In the genomic region with DNA sequence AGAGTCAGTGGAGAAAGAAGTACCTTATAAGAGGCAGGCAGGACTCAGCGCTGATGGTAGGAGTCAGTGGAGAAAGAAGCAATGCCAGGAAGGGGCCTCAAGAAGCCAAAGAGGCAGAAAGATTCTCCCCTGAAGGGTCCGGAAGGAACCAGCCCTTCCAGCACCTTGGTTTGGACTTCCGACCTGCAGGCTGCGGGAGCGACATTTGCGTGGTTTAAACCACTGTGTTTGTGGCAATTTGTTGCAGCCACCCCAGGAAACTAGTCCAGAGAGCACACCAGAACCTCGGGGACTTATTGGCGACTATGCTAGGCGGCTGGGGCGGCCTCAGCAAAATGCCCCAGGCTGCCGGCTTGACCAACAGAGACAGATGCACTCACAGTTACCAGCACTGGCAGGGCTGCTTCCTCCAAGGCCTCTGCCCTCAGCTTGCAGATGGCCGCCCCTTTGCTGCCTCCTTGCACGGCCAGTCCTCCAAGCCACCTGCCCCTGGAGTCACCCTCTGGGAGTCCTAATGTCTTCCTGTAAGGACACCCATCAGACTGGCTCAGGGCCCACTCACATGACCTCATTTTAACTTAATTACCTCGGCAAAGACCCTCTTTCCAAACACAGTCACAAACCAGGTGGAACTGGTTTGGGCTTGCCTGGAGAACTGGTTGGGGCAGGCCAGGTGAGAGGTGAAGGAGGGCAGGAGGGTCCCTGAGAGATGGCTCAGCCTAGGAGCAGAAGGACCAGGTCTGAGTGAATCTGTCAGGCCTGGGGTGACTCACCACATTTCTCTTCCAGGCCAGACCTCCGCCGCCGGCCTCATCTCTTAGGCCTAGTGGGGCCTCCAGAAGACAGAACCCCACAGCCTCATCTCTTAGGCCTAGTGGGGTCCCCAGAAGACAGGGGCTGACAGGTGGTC, we compare ENCODE assay signal across 13 cellular contexts. TPM values are rescaled to one million over a fixed set of nuclear protein-coding genes. Genes with fewer than 3 reads are reported as not detected.
DNase-seq lines count a peak whose midpoint lies in the region; ATAC-seq, FAIRE-seq and TF ChIP-seq lines count a peak whose summit lies in the region.
"Had no signal": no experiment of that assay in that cellular context is flagged by ENCODE, and none has a peak within 500 bp of the region (broad histone marks: within the 10 kb centered on the region; RNA-seq: fewer than 3 reads in every experiment).

No MANE protein-coding gene starts in this region.

- no peak overlapping the region for H2AFZ ChIP-seq in astrocyte (ENCODE audit: low read depth, low read length)

- H3K4me1 Mint-ChIP-seq in CD4-positive, alpha-beta T cell (ENCODE audit: low read depth), result peaks cover 8% of the 10 kb centered on the region
- H3K4me1 Mint-ChIP-seq in astrocyte (ENCODE audit: low read depth, unreplicated experiment), result peaks cover 43% of the 10 kb centered on the region

- CTCF ChIA-PET in CD4-positive, alpha-beta T cell (lab: Charles Lee), result interaction anchor here (2.3 kb wide), 1 partner anchor 72 kb away, joined by 9 read pairs; no protein-coding TSS in a partner anchor

- peak overlapping the region; percentile 47 for H3K4me3 Mint-ChIP-seq in CD4-positive, alpha-beta T cell
- no peak overlapping the region for H3K4me3 Mint-ChIP-seq in astrocyte (ENCODE audit: unreplicated experiment)
- H3K4me3 Mint-ChIP-seq: activated CD4-positive, alpha-beta memory T cell treated with anti-CD3 and anti-CD28 coated beads for 36 hours; central memory CD8-positive, alpha-beta T cell had no signal

- no peak for FAIRE-seq in astrocyte (lab: Jason Lieb, UNC)

- no peaks in the 10 kb centered on the region for H3K9me3 Mint-ChIP-seq in CD4-positive, alpha-beta T cell
- no peaks in the 10 kb centered on the region for H3K9me3 Mint-ChIP-seq in astrocyte (ENCODE audit: unreplicated experiment)
- H3K9me3 Mint-ChIP-seq: activated CD4-positive, alpha-beta memory T cell treated with anti-CD3 and anti-CD28 coated beads for 36 hours; central memory CD8-positive, alpha-beta T cell had no signal

- peak overlapping the region; percentile 91 for H3K27ac Mint-ChIP-seq in CD4-positive, alpha-beta T cell
- H3K27ac Mint-ChIP-seq in astrocyte (ENCODE audit: unreplicated experiment), result peak overlapping the region; percentile 53

- ATAC-seq in CD4-positive, alpha-beta T cell (ENCODE audit: poor library complexity), result no peak
- no peak for ATAC-seq in GM18873 (IDR thresholded peaks at IDR 0.05; ENCODE audit: low FRiP score, unreplicated experiment)
- ATAC-seq in GM19351 (IDR thresholded peaks at IDR 0.05; ENCODE audit: unreplicated experiment), result no peak

- peak in 1 of 10 experiments; percentile 27 for DNase-seq in CD4-positive, alpha-beta T cell
- DNase-seq in HT1080 (ENCODE audit: low read depth) (peak; percentile 77), astrocyte (ENCODE audit: low read depth) (peak; percentile 63), myocyte (ENCODE audit: low read depth) (peak; percentile 55), T-helper 1 cell (no peak), NCI-H1436 treated with DMSO at 0.1 percent for 48 hours (lab: John Stamatoyannopoulos, UW) (no peak)
- DNase-seq: DND-41, hippocampal formation had no signal

- H3K27me3 ChIP-seq in CD4-positive, alpha-beta T cell (ENCODE audit: control insufficient read depth, insufficient read depth, low read length), result no peaks in the 10 kb centered on the region
- H3K27me3 ChIP-seq in astrocyte (ENCODE audit: insufficient read depth, low read length), result no peaks in the 10 kb centered on the region

- intact Hi-C loops in CD4-positive, alpha-beta T cell (cut with DNase I, micrococcal nuclease), result loop anchor here in 1 of 2 experiments (5.0 kb wide), 1 partner anchor 104 kb away; no protein-coding TSS in a partner anchor

- no peaks in the 10 kb centered on the region for H3K79me2 ChIP-seq in astrocyte (ENCODE audit: insufficient read depth, low read length)

- no peaks in the 10 kb centered on the region for H3K27me3 Mint-ChIP-seq in CD4-positive, alpha-beta T cell
- no peaks in the 10 kb centered on the region for H3K27me3 Mint-ChIP-seq in astrocyte (ENCODE audit: low read depth, unreplicated experiment)
- H3K27me3 Mint-ChIP-seq: activated CD4-positive, alpha-beta memory T cell treated with anti-CD3 and anti-CD28 coated beads for 36 hours had no signal

- H3K27ac ChIP-seq in CD4-positive, alpha-beta T cell (ENCODE audit: low read depth, low read length), result no peak overlapping the region
- H3K27ac ChIP-seq in astrocyte (ENCODE audit: low read depth, low read length), result peak overlapping the region; percentile 43

- no peaks in the 10 kb centered on the region for H3K36me3 ChIP-seq in astrocyte (ENCODE audit: insufficient read depth, low read length)

- no peak for TF ChIP-seq CTCF in CD4-positive, alpha-beta T cell (IDR thresholded peaks at IDR 0.05)
- TF ChIP-seq CTCF in astrocyte (IDR thresholded peaks at IDR 0.05; ENCODE audit: insufficient read depth, low read depth, low read length), result no peak

- no peaks in the 10 kb centered on the region for H4K20me1 ChIP-seq in astrocyte (ENCODE audit: insufficient read depth, low read length)

- no peaks in the 10 kb centered on the region for H3K36me3 Mint-ChIP-seq in CD4-positive, alpha-beta T cell (ENCODE audit: low read depth)
- no peaks in the 10 kb centered on the region for H3K36me3 Mint-ChIP-seq in astrocyte (ENCODE audit: low read depth, unreplicated experiment)
- H3K36me3 Mint-ChIP-seq: activated CD4-positive, alpha-beta memory T cell treated with anti-CD3 and anti-CD28 coated beads for 36 hours had no signal

- peaks cover 81% of the 10 kb centered on the region for H3K4me1 ChIP-seq in astrocyte (ENCODE audit: insufficient read depth, low read length)

- peak overlapping the region; percentile 24 for H3K9ac ChIP-seq in astrocyte (ENCODE audit: low read length)

- H3K4me2 ChIP-seq in astrocyte (ENCODE audit: low read length), result peak overlapping the region; percentile 63

- H3K9me3 ChIP-seq in CD4-positive, alpha-beta T cell (ENCODE audit: control insufficient read depth, low read length), result no peaks in the 10 kb centered on the region
- H3K9me3 ChIP-seq in astrocyte (ENCODE audit: insufficient read depth, low read depth, low read length), result no peaks in the 10 kb centered on the region

- POLR2A ChIA-PET in CD4-positive, alpha-beta T cell (lab: Charles Lee), result interaction anchor here (1.0 to 1.5 kb wide), 2 partner anchors 72 to 104 kb away, joined by 3 to 8 read pairs; no protein-coding TSS in a partner anchor

- no peak overlapping the region for H3K4me3 ChIP-seq in astrocyte (ENCODE audit: insufficient read depth, low read depth, low read length)

RNA-seq across cellular contexts. Expression of a gene that starts 26.1 kb away (rescaled TPM):
- not detected for total RNA-seq in CD4-positive, alpha-beta T cell
- not detected in 2 replicates for total RNA-seq in HT1080 (2014; rRNA removed; shearing (Covaris generic))
- polyA plus RNA-seq in HT1080 (2015; cell fraction: cytosol; rRNA removed), result not detected in 2 replicates
- polyA plus RNA-seq in HT1080 (2015; cell fraction: nucleus; rRNA removed), result not detected in 2 replicates
- total RNA-seq in astrocyte (not detected in 2 replicates), myocyte (not detected in 2 replicates)
- not detected for polyA plus RNA-seq in myocyte (2012)
- total RNA-seq: activated CD4-positive, alpha-beta memory T cell treated with anti-CD3 and anti-CD28 coated beads for 36 hours; pulmonary artery endothelial cell had no signal

RNA-seq across cellular contexts. Expression of a gene that starts 51.5 kb away (rescaled TPM):
- not detected for total RNA-seq in CD4-positive, alpha-beta T cell
- total RNA-seq in HT1080 (2014; rRNA removed; shearing (Covaris generic)), result 1.4 TPM in 1 of 2 replicates, not detected in the other
- not detected in 2 replicates for polyA plus RNA-seq in HT1080 (2015; cell fraction: cytosol; rRNA removed)
- not detected in 2 replicates for polyA plus RNA-seq in HT1080 (2015; cell fraction: nucleus; rRNA removed)
- total RNA-seq in astrocyte, result not detected in 2 replicates
- total RNA-seq in myocyte, result not detected in 2 replicates
- polyA plus RNA-seq in myocyte (2012), result not detected
- total RNA-seq: activated CD4-positive, alpha-beta memory T cell treated with anti-CD3 and anti-CD28 coated beads for 36 hours; pulmonary artery endothelial cell had no signal

Comparison
In these comparisons a context has a peak if more than half of its experiments do, and no peak if none do; other contexts are left out.
1. DNase-seq: peak in HT1080 (single experiment), astrocyte (single experiment) and myocyte (single experiment); none in T-helper 1 cell (0 of 5) and NCI-H1436 treated with DMSO at 0.1 percent for 48 hours (single experiment).